Comparison of ENCODE assay signal across 13 cellular contexts in the genomic region with DNA sequence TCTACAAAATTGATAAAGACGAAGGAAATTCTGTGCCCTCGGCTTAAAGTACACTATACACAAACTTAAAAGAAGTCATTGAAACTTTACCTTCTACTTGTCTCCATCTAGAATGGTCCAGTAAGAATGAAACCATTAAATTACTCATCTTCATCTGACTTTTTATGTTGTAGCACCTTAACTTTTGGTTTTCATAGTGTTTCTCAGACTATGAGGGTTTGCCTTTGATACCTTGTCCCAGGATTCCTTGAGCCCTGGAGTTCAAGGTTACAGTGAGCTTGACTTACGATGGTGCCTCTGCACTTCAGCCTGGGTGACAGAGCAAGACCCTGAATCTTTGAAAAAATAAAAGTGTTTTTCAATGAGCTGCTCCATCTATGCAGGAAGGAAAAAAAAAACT.
DNase-seq lines count a peak whose midpoint lies in the region; ATAC-seq lines count a peak whose summit lies in the region.
"Had no signal": no experiment of that assay in that cellular context is flagged by ENCODE, and none has a peak within 500 bp of the region (broad histone marks: within the 10 kb centered on the region; RNA-seq: fewer than 3 reads in every experiment).

No MANE protein-coding gene starts in this region.

- peaks cover 60% of the 10 kb centered on the region for H3K4me1 ChIP-seq in CD4-positive, alpha-beta memory T cell (ENCODE audit: insufficient read depth, low read length)

- no peaks in the 10 kb centered on the region for H3K9me3 ChIP-seq in CD4-positive, alpha-beta memory T cell (ENCODE audit: control insufficient read depth in 1 of 2, low read length in 2 of 2)

- no peaks in the 10 kb centered on the region for H3K27me3 Mint-ChIP-seq in CD4-positive, alpha-beta memory T cell
- no peaks in the 10 kb centered on the region for H3K27me3 Mint-ChIP-seq in T-cell

- POLR2A ChIA-PET in CD4-positive, alpha-beta memory T cell (lab: Charles Lee; ENCODE audit: partially characterized antibody), result interaction anchor here (1.0 to 7.1 kb wide), 15 partner anchors 11 to 240 kb away, joined by 3 to 69 read pairs (median 6); a partner anchor contains a TSS
- POLR2A ChIA-PET in T-cell (lab: Charles Lee), result interaction anchor here (0.7 to 1.5 kb wide), 6 partner anchors 10 to 138 kb away, joined by 3 to 5 read pairs (median 3); no protein-coding TSS in a partner anchor

- peak overlapping the region; percentile 85 for H3K27ac ChIP-seq in CD4-positive, alpha-beta memory T cell (ENCODE audit: low read depth, low read length)
- H3K27ac ChIP-seq: BLaER1 had no signal

- ATAC-seq in GM19023 (IDR thresholded peaks at IDR 0.05; ENCODE audit: unreplicated experiment), result peak; percentile 74
- peak; percentile 71 for ATAC-seq in HG02840 (IDR thresholded peaks at IDR 0.05; ENCODE audit: low FRiP score, unreplicated experiment)
- no peak for ATAC-seq in T-cell (replicated peaks in 1 of 4)
- ATAC-seq: left ventricle myocardium superior had no signal

- peak overlapping the region; percentile 95 to 99 (median 97) for H3K27ac Mint-ChIP-seq in CD4-positive, alpha-beta memory T cell
- peak overlapping the region; percentile 88 to 92 for H3K27ac Mint-ChIP-seq in T-cell

- DNase-seq in CD4-positive, alpha-beta memory T cell, result no peak
- DNase-seq in T-cell (no peak), activated gamma-delta T cell treated with Interleukin-2 at 50 U/mL for 16 hours (no peak), HT-29 (ENCODE audit: low spot score) (no peak), H7 (no peak)
- DNase-seq in stimulated activated naive CD4-positive, alpha-beta T cell treated with Interleukin-2 at 50 U/mL for 16 hours (lab: John Stamatoyannopoulos, UW), result no peak
- DNase-seq: activated gamma-delta T cell, erythroblast, left ventricle myocardium superior, SHP77 treated with DMSO at 0.1 percent for 48 hours had no signal

- H3K4me3 ChIP-seq in CD4-positive, alpha-beta memory T cell (ENCODE audit: low read length in 2 of 2), result no peak overlapping the region
- no peak overlapping the region for H3K4me3 ChIP-seq in H7 (ENCODE audit: insufficient read depth, low read depth, low read length)
- H3K4me3 ChIP-seq: BLaER1 had no signal

- intact Hi-C loops in CD4-positive, alpha-beta memory T cell (cut with micrococcal nuclease), result loop anchor here (2.0 kb wide), 1 partner anchor 19 kb away; no protein-coding TSS in a partner anchor

- H3K36me3 ChIP-seq in CD4-positive, alpha-beta memory T cell (ENCODE audit: insufficient read depth, low read length), result peaks cover 24% of the 10 kb centered on the region
- peaks cover 3% of the 10 kb centered on the region; the same call in 1 of the 2 replicates for H3K36me3 ChIP-seq in H7 (replicated peaks; ENCODE audit: control insufficient read depth, insufficient read depth, low read length)

- H3K27me3 ChIP-seq in CD4-positive, alpha-beta memory T cell (ENCODE audit: insufficient read depth, low read length), result no peaks in the 10 kb centered on the region
- no peaks in the 10 kb centered on the region for H3K27me3 ChIP-seq in H7 (ENCODE audit: control insufficient read depth, insufficient read depth, low read length)
- H3K27me3 ChIP-seq: BLaER1 had no signal

- H3K36me3 Mint-ChIP-seq in CD4-positive, alpha-beta memory T cell, result peaks cover 81 to 89% of the 10 kb centered on the region in 2 donors
- peaks cover 81% of the 10 kb centered on the region for H3K36me3 Mint-ChIP-seq in T-cell

- H3K9me3 Mint-ChIP-seq in CD4-positive, alpha-beta memory T cell, result peaks cover 0 to 8% (median 3%) of the 10 kb centered on the region in 8 donors
- peaks cover 0 to 4% (median 0%) of the 10 kb centered on the region in 3 donors for H3K9me3 Mint-ChIP-seq in T-cell

- H3K4me3 Mint-ChIP-seq in CD4-positive, alpha-beta memory T cell, result peak overlapping the region in 7 of 8 donors; percentile 3 to 77 (median 68)
- H3K4me3 Mint-ChIP-seq in T-cell, result peak overlapping the region; percentile 3 to 60 (median 42)

- CTCF ChIA-PET in CD4-positive, alpha-beta memory T cell (lab: Charles Lee; ENCODE audit: partially characterized antibody), result interaction anchor here (1.4 to 5.3 kb wide), 4 partner anchors 9 to 232 kb away, joined by 3 to 31 read pairs (median 12); no protein-coding TSS in a partner anchor
- CTCF ChIA-PET in T-cell (lab: Charles Lee), result interaction anchor here (0.6 to 1.7 kb wide), 5 partner anchors 12 to 131 kb away, joined by 3 to 4 read pairs (median 3); no protein-coding TSS in a partner anchor

- H3K4me1 Mint-ChIP-seq in CD4-positive, alpha-beta memory T cell, result peaks cover 55 to 80% (median 69%) of the 10 kb centered on the region in 4 donors
- peaks cover 77 to 84% (median 78%) of the 10 kb centered on the region in 3 donors for H3K4me1 Mint-ChIP-seq in T-cell

Comparison
In these comparisons a context has a peak if more than half of its experiments do, and no peak if none do; other contexts are left out.
1. ATAC-seq: peak in GM19023 (single experiment) and HG02840 (single experiment); none in T-cell (0 of 4).